15 cellular contexts compared by ENCODE assay signal in genomic region chr7:14332155-14332554, GRCh38.
DNase-seq lines count a peak whose midpoint lies in the region; ATAC-seq and TF ChIP-seq lines count a peak whose summit lies in the region.
"Had no signal": no experiment of that assay in that cellular context is flagged by ENCODE, and none has a peak within 500 bp of the region (broad histone marks: within the 10 kb centered on the region; RNA-seq: fewer than 3 reads in every experiment).

No MANE protein-coding gene starts in this region.

- no peak overlapping the region for H4K5ac ChIP-seq in IMR-90 (ENCODE audit: low read depth, low read length)

- no peak overlapping the region for H3K23ac ChIP-seq in IMR-90 (ENCODE audit: low read depth, low read length)

- no peak overlapping the region for H2BK15ac ChIP-seq in IMR-90 (ENCODE audit: low read depth, low read length)

- ATAC-seq in IMR-90 (ENCODE audit: low read depth): no peak
- ATAC-seq in left ventricle myocardium superior: peak; percentile 99
- no peak for ATAC-seq in HG02623 (IDR thresholded peaks at IDR 0.05; ENCODE audit: unreplicated experiment)
- ATAC-seq in GM19395 (IDR thresholded peaks at IDR 0.05; ENCODE audit: unreplicated experiment): no peak
- ATAC-seq: gastrocnemius medialis, GM12878 had no signal

- POLR2A ChIA-PET in IMR-90 (lab: Charles Lee; ENCODE audit: unreplicated experiment): no interaction called here

- no peak overlapping the region for H3K14ac ChIP-seq in IMR-90 (replicated peaks; ENCODE audit: low read depth, low read length)

- 0 out of 2 replicates have a peak, but pooled peaks cover 3% of the 10 kb centered on the region for H3K9me1 ChIP-seq in IMR-90 (ENCODE audit: insufficient read depth, low read length)

- peak; percentile 10 for DNase-seq in IMR-90
- peak; percentile 39 for DNase-seq in choroid plexus epithelial cell (ENCODE audit: low read depth)
- DNase-seq in left ventricle myocardium superior: peak; percentile 64
- peak; percentile 39 for DNase-seq in testis
- no peak for DNase-seq in NCI-H2029 (lab: John Stamatoyannopoulos, UW)
- DNase-seq: EL, gastrocnemius medialis, Karpas-422, NCI-H1436, NCI-H446 treated with DMSO at 0.1 percent for 48 hours, PC-9, T-helper 1 cell had no signal

- no peak overlapping the region for H2BK120ac ChIP-seq in IMR-90 (ENCODE audit: low read depth, low read length)

- intact Hi-C loops in IMR-90 (cut with micrococcal nuclease): loop anchor here (10.0 kb wide), 1 partner anchor 587 kb away; no protein-coding TSS in a partner anchor
- intact Hi-C loops in left ventricle myocardium superior (cut with micrococcal nuclease): no loop called here
- intact Hi-C loops in testis (cut with DNase I; ENCODE audit: low total_unique reads): no loop called here

- in situ Hi-C loops in IMR-90 (cut with MboI; ENCODE audit: low sequenced_read_pairs): no loop called here

- H3K18ac ChIP-seq in IMR-90 (ENCODE audit: low read depth, low read length): no peak overlapping the region

- no peak overlapping the region for H4K91ac ChIP-seq in IMR-90 (ENCODE audit: insufficient read depth, low read depth, low read length)

- BruUV-seq in IMR-90 (replicated peaks; lab: Mats Ljungman, UMichigan): no TSS peak

- H3K4me2 ChIP-seq in IMR-90 (ENCODE audit: low read depth, low read length): no peak overlapping the region
- H3K4me2 ChIP-seq: PC-9 had no signal

- TF ChIP-seq POLR2A in IMR-90 (IDR thresholded peaks at IDR 0.05; ENCODE audit: low read depth, low read length) (no peak), testis (IDR thresholded peaks at IDR 0.05) (no peak)

- H3K9me3 ChIP-seq in IMR-90 (ENCODE audit: control insufficient read depth, insufficient read depth, low read length): no peaks in the 10 kb centered on the region
- H3K9me3 ChIP-seq in testis: no peaks in the 10 kb centered on the region
- H3K9me3 ChIP-seq: gastrocnemius medialis had no signal

- H3K4me1 ChIP-seq in IMR-90 (ENCODE audit: control insufficient read depth, insufficient read depth, low read length): no peaks in the 10 kb centered on the region
- H3K4me1 ChIP-seq in testis: peaks cover 8% of the 10 kb centered on the region
- H3K4me1 ChIP-seq: gastrocnemius medialis had no signal

- dilution Hi-C loops in IMR-90 (cut with HindIII; ENCODE audit: low sequenced_read_pairs, unreplicated experiment): no loop called here

- H4K8ac ChIP-seq in IMR-90 (ENCODE audit: low read depth in 2 of 2, low read length in 2 of 2): no peak overlapping the region

- H3K56ac ChIP-seq in IMR-90 (ENCODE audit: extremely low read depth, insufficient read depth, low read length): no peak overlapping the region

- H3K4me3 ChIP-seq in IMR-90 (ENCODE audit: insufficient read depth, low read depth, low read length): no peak overlapping the region
- no peak overlapping the region for H3K4me3 ChIP-seq in choroid plexus epithelial cell (ENCODE audit: low read depth, low read length)
- H3K4me3 ChIP-seq in testis: no peak overlapping the region
- H3K4me3 ChIP-seq: gastrocnemius medialis, GM12878, PC-9 had no signal

- TF ChIP-seq CTCF in IMR-90 (conservative IDR thresholded peaks at IDR 0.05; ENCODE audit: low read depth, low read length) (no peak), choroid plexus epithelial cell (conservative IDR thresholded peaks at IDR 0.05; ENCODE audit: low read depth, low read length) (no peak), testis (IDR thresholded peaks at IDR 0.05) (no peak)

- H2AFZ ChIP-seq in IMR-90 (replicated peaks; ENCODE audit: low read length, poor library complexity): no peak overlapping the region

- no peak overlapping the region for H3K4ac ChIP-seq in IMR-90 (ENCODE audit: low read depth, low read length)

- no peaks in the 10 kb centered on the region for H3K79me1 ChIP-seq in IMR-90 (ENCODE audit: low read depth in 1 of 2, low read length in 2 of 2)

- whole genome bisulfite sequencing in IMR-90 (ENCODE audit: extremely low coverage in 2 of 2, insufficient read length in 1 of 2), 2 experiments: no CpG with 5 or more reads among the region's 5 CpGs
- WGBS in testis, 2 donors: 11 to 16% methylated on average over 5 of the region's 5 CpGs

- H4K20me1 ChIP-seq in IMR-90 (ENCODE audit: insufficient read depth, low read length): no peaks in the 10 kb centered on the region

- no peak overlapping the region for H2BK5ac ChIP-seq in IMR-90 (ENCODE audit: low read depth, low read length, poor library complexity, severe bottlenecking)

- H2AK5ac ChIP-seq in IMR-90 (ENCODE audit: low read depth, low read length): no peak overlapping the region

- no peaks in the 10 kb centered on the region for H3K27me3 ChIP-seq in IMR-90 (ENCODE audit: control insufficient read depth, insufficient read depth, low read length)
- H3K27me3 ChIP-seq in testis: no peaks in the 10 kb centered on the region
- H3K27me3 ChIP-seq: gastrocnemius medialis had no signal

- CTCF ChIA-PET in IMR-90 (lab: Yijun Ruan, JAX): no interaction called here

- H2BK20ac ChIP-seq in IMR-90 (ENCODE audit: low read depth, low read length): no peak overlapping the region

- H3K9ac ChIP-seq in IMR-90 (ENCODE audit: low read depth, low read length): no peak overlapping the region

- TF ChIP-seq RAD21 in IMR-90 (IDR thresholded peaks at IDR 0.05; ENCODE audit: low read length): no peak

- no peak overlapping the region for H2AK9ac ChIP-seq in IMR-90 (replicated peaks; ENCODE audit: low read depth, low read length, poor library complexity)

- no peaks in the 10 kb centered on the region for H3K36me3 ChIP-seq in IMR-90 (ENCODE audit: control insufficient read depth, insufficient read depth, low read length)
- H3K36me3 ChIP-seq in testis (ENCODE audit: low read depth, missing control alignments): no peaks in the 10 kb centered on the region
- H3K36me3 ChIP-seq: gastrocnemius medialis had no signal

- no peak overlapping the region for H3K27ac ChIP-seq in IMR-90 (ENCODE audit: insufficient read depth, low read length)
- no peak overlapping the region for H3K27ac ChIP-seq in testis
- H3K27ac ChIP-seq: gastrocnemius medialis, PC-9 had no signal

TF ChIP-seq in IMR-90, 13 proteins besides CTCF, POLR2A, EP300 and RAD21:
- no peak for TF ChIP-seq ELK1 (IDR thresholded peaks at IDR 0.05; ENCODE audit: borderline replicate concordance, low read depth, low read length)
- TF ChIP-seq NFE2L2 (IDR thresholded peaks at IDR 0.05; ENCODE audit: low read depth, low read length): no peak
- no peak for TF ChIP-seq RCOR1 (IDR thresholded peaks at IDR 0.05; ENCODE audit: insufficient replicate concordance, low read length)
- TF ChIP-seq CEBPB (IDR thresholded peaks at IDR 0.05; ENCODE audit: low read depth, low read length): no peak
- TF ChIP-seq SMC3 (IDR thresholded peaks at IDR 0.05; ENCODE audit: low read depth, low read length): no peak
- TF ChIP-seq MAZ (IDR thresholded peaks at IDR 0.05; ENCODE audit: borderline replicate concordance, low read depth, low read length): no peak
- no peak for TF ChIP-seq MAFK (IDR thresholded peaks at IDR 0.05; ENCODE audit: low read depth, low read length)
- TF ChIP-seq MXI1 (IDR thresholded peaks at IDR 0.05; ENCODE audit: borderline replicate concordance, low read depth, low read length): no peak
- no peak for TF ChIP-seq CHD1 (IDR thresholded peaks at IDR 0.05; ENCODE audit: low read depth, low read length)
- no peak for TF ChIP-seq BHLHE40 (IDR thresholded peaks at IDR 0.05; ENCODE audit: low read depth, low read length)
- TF ChIP-seq FOS (IDR thresholded peaks at IDR 0.05; ENCODE audit: low read depth, low read length): no peak
- TF ChIP-seq, protein P1, sequence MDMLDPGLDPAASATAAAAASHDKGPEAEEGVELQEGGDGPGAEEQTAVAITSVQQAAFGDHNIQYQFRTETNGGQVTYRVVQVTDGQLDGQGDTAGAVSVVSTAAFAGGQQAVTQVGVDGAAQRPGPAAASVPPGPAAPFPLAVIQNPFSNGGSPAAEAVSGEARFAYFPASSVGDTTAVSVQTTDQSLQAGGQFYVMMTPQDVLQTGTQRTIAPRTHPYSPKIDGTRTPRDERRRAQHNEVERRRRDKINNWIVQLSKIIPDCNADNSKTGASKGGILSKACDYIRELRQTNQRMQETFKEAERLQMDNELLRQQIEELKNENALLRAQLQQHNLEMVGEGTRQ (IDR thresholded peaks at IDR 0.05; ENCODE audit: low read depth, low read length): no peak
- TF ChIP-seq RFX5 (IDR thresholded peaks at IDR 0.05; ENCODE audit: low read depth, low read length): no peak
